In genomic region chr2:153059338-153060052, GRCh38 we compare ENCODE assay signal across 11 cellular contexts.
DNase-seq lines count a peak whose midpoint lies in the region; ATAC-seq and TF ChIP-seq lines count a peak whose summit lies in the region.
"Had no signal": no experiment of that assay in that cellular context is flagged by ENCODE, and none has a peak within 500 bp of the region (broad histone marks: within the 10 kb centered on the region; RNA-seq: fewer than 3 reads in every experiment).

No MANE protein-coding gene starts in this region.

- no peaks in the 10 kb centered on the region for H3K9me3 Mint-ChIP-seq in H9
- H3K9me3 Mint-ChIP-seq: T-helper 1 cell treated with Interleukin-12 subunit alpha and Interleukin-12 subunit beta and Interleukin-4 antibody, amounts not matched to agents 30 μg/mL and 1 μg/mL, for 36 hours had no signal

- no peak overlapping the region for H2AFZ ChIP-seq in H9 (ENCODE audit: low read length)
- H2AFZ ChIP-seq in osteoblast (ENCODE audit: low read length): no peak overlapping the region

- H2BK120ac ChIP-seq in H9 (ENCODE audit: low read depth, low read length, poor library complexity, severe bottlenecking): peak overlapping the region; percentile 44

- no peak overlapping the region for H3K56ac ChIP-seq in H9 (ENCODE audit: insufficient read length, low read depth, low read length)

- H3K79me2 ChIP-seq in H9 (ENCODE audit: insufficient read depth, low read length) (no peaks in the 10 kb centered on the region), osteoblast (ENCODE audit: insufficient read depth, low read length) (no peaks in the 10 kb centered on the region)

- no peak overlapping the region for H2BK12ac ChIP-seq in H9 (ENCODE audit: insufficient read length, low read depth, low read length)

- H2BK5ac ChIP-seq in H9 (ENCODE audit: insufficient read length, low read length): no peak overlapping the region

- H4K20me1 ChIP-seq in H9 (ENCODE audit: control insufficient read depth, insufficient read depth, insufficient read length): no peaks in the 10 kb centered on the region
- no peaks in the 10 kb centered on the region for H4K20me1 ChIP-seq in osteoblast (ENCODE audit: insufficient read depth, low read length)

- no peak overlapping the region for H2BK15ac ChIP-seq in H9 (ENCODE audit: low read depth, low read length)

- H4K91ac ChIP-seq in H9 (ENCODE audit: insufficient read length, low read depth, low read length): no peak overlapping the region

- H3K27ac ChIP-seq in H9 (ENCODE audit: insufficient read length, low read depth, low read length) (peak overlapping the region; percentile 47), osteoblast (ENCODE audit: low read depth, low read length) (no peak overlapping the region), psoas muscle (no peak overlapping the region)

- no peak overlapping the region for H3K9ac ChIP-seq in H9 (ENCODE audit: extremely low read depth, insufficient read length, low read length)

- H3K27ac Mint-ChIP-seq in H9: peak overlapping the region in 2 of 3 experiments; percentile 25 to 49; a peak in 5 of 7 replicates
- H3K27ac Mint-ChIP-seq: T-helper 1 cell treated with Interleukin-12 subunit alpha and Interleukin-12 subunit beta and Interleukin-4 antibody, amounts not matched to agents 30 μg/mL and 1 μg/mL, for 36 hours had no signal

- no peaks in the 10 kb centered on the region for H3K27me3 Mint-ChIP-seq in H9 (ENCODE audit: low read depth)

- H3K79me1 ChIP-seq in H9 (ENCODE audit: insufficient read depth, low read depth, low read length, poor library complexity, severe bottlenecking): no peaks in the 10 kb centered on the region

- H3K4me1 Mint-ChIP-seq in H9: peaks cover 16 to 28% of the 10 kb centered on the region in 2 experiments

- H3K4me3 ChIP-seq in epithelial cell of esophagus (ENCODE audit: low read length) (no peak overlapping the region), osteoblast (ENCODE audit: insufficient read depth, low read length) (no peak overlapping the region), psoas muscle (no peak overlapping the region)

- H3T11ph ChIP-seq in H9 (ENCODE audit: low read length): no peak overlapping the region

- WGBS in H9 (ENCODE audit: extremely low coverage, insufficient read length, low lambda C conversion rate): no CpG with 5 or more reads among the region's 3 CpGs
- 27 to 37% (median 36%) methylated on average over 3 of the region's 3 CpGs for WGBS in psoas muscle, 3 donors

- no peaks in the 10 kb centered on the region for H3K9me3 ChIP-seq in H9 (ENCODE audit: control insufficient read depth, low read depth, low read length)
- no peaks in the 10 kb centered on the region for H3K9me3 ChIP-seq in osteoblast (ENCODE audit: low read depth, low read length)
- H3K9me3 ChIP-seq in psoas muscle: no peaks in the 10 kb centered on the region

- H3K18ac ChIP-seq in H9 (ENCODE audit: insufficient read length, low read depth, low read length): no peak overlapping the region

- H3K14ac ChIP-seq in H9 (ENCODE audit: insufficient read depth, low read length): no peak overlapping the region

- H3K4ac ChIP-seq in H9 (ENCODE audit: low read depth, low read length): no peak overlapping the region

- no peak for TF ChIP-seq CTCF in H9 (conservative IDR thresholded peaks at IDR 0.05)
- TF ChIP-seq CTCF in epithelial cell of esophagus (IDR thresholded peaks at IDR 0.05; ENCODE audit: insufficient read depth, low read depth, low read length, missing control alignments): no peak
- no peak for TF ChIP-seq CTCF in osteoblast (IDR thresholded peaks at IDR 0.05; ENCODE audit: extremely low read depth, low read depth, low read length)
- TF ChIP-seq CTCF in psoas muscle (IDR thresholded peaks at IDR 0.05): no peak

- DNase-seq in H9 (no peak), NCI-H345 (lab: John Stamatoyannopoulos, UW) (peak; percentile 53), epithelial cell of esophagus (ENCODE audit: low read depth) (peak; percentile 97), osteoblast (ENCODE audit: insufficient read length, low spot score, missing footprints) (peak; percentile 30), psoas muscle (no peak), D341Med (ENCODE audit: low spot score) (no peak), NCI-H526 treated with DMSO at 0.1 percent for 48 hours (lab: John Stamatoyannopoulos, UW) (no peak)
- DNase-seq: dermis blood vessel endothelial cell, MV-4-11 had no signal

- H2BK20ac ChIP-seq in H9 (ENCODE audit: low read depth, low read length, poor library complexity, severe bottlenecking): no peak overlapping the region

- H3K23me2 ChIP-seq in H9 (ENCODE audit: insufficient read length, low read depth, low read length, poor library complexity, severe bottlenecking): no peaks in the 10 kb centered on the region

- ATAC-seq in psoas muscle (no peak), HG02885 (IDR thresholded peaks at IDR 0.05; ENCODE audit: poor library complexity, unreplicated experiment) (no peak)

- no peak overlapping the region for H4K8ac ChIP-seq in H9 (replicated peaks; ENCODE audit: insufficient read length, low read depth, low read length)

- H3K36me3 Mint-ChIP-seq in H9 (ENCODE audit: insufficient read depth in 1 of 3, low read depth in 3 of 3): no peaks in the 10 kb centered on the region; a peak in 1 of 7 replicates

- no peak overlapping the region for H3K23ac ChIP-seq in H9 (ENCODE audit: insufficient read length, low read depth, low read length)

- H4K5ac ChIP-seq in H9 (ENCODE audit: insufficient read length, low read depth, low read length): no peak overlapping the region

- intact Hi-C loops in psoas muscle (cut with DNase I): no loop called here

- no peak overlapping the region for H2AK5ac ChIP-seq in H9 (ENCODE audit: insufficient read length, low read length)

- no peak overlapping the region for H3K4me3 Mint-ChIP-seq in H9
- H3K4me3 Mint-ChIP-seq: T-helper 1 cell treated with Interleukin-12 subunit alpha and Interleukin-12 subunit beta and Interleukin-4 antibody, amounts not matched to agents 30 μg/mL and 1 μg/mL, for 36 hours had no signal

- H3K4me2 ChIP-seq in H9 (ENCODE audit: insufficient read depth, insufficient read length, low read length): no peak overlapping the region
- no peak overlapping the region for H3K4me2 ChIP-seq in osteoblast (ENCODE audit: insufficient read depth, low read length)

- H3K36me3 ChIP-seq in osteoblast (ENCODE audit: insufficient read depth, low read length) (no peaks in the 10 kb centered on the region), psoas muscle (ENCODE audit: insufficient read depth in 1 of 2, low read depth in 1 of 2) (no peaks in the 10 kb centered on the region)

- no peaks in the 10 kb centered on the region for H3K27me3 ChIP-seq in H9 (ENCODE audit: insufficient read depth, low read length)
- no peaks in the 10 kb centered on the region for H3K27me3 ChIP-seq in osteoblast (ENCODE audit: insufficient read depth, low read length)
- no peaks in the 10 kb centered on the region for H3K27me3 ChIP-seq in psoas muscle (ENCODE audit: insufficient read depth in 3 of 3, low read length in 2 of 3)

- H3K4me1 ChIP-seq in H9 (ENCODE audit: insufficient read depth, low read length) (no peaks in the 10 kb centered on the region; the same call in 1 of the 2 replicates), osteoblast (ENCODE audit: insufficient read depth, low read length) (no peaks in the 10 kb centered on the region), psoas muscle (no peaks in the 10 kb centered on the region)

Comparison
In these comparisons a context has a peak if more than half of its experiments do, and no peak if none do; other contexts are left out.
1. DNase-seq: peak in NCI-H345 (single experiment), epithelial cell of esophagus (single experiment) and osteoblast (single experiment); none in H9 (single experiment), psoas muscle (0 of 2), D341Med (single experiment) and NCI-H526 treated with DMSO at 0.1 percent for 48 hours (single experiment).